18 cellular contexts compared by ENCODE assay signal in the genomic region with DNA sequence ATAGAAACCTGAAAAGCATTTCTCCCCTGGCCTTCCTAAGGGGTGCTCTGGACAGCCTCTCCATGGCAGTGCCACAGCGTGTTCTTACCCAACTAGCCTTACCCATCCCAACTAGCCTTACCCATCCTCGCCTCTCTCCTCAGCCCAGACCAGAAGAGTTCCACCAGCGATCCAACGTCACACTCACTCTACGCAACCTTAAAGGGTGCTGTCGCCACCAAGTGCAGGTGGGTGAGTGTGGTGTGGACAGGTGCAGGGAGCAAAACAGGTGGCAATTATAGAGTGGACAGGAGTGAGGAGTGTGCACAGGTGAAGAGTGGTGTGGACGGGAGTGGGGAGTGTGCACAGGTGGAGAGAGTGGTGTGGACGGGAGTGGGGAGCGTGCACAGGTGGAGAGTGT.
"Had no signal": no experiment of that assay in that cellular context is flagged by ENCODE, and none has a peak within 500 bp of the region (broad histone marks: within the 10 kb centered on the region; RNA-seq: fewer than 3 reads in every experiment).

No MANE protein-coding gene starts in this region.

- DNase-seq: activated CD4-positive, alpha-beta T cell treated with anti-CD3 and anti-CD28 coated beads for 1 hour; activated CD4-positive, alpha-beta T cell treated with anti-CD3 and anti-CD28 coated beads, Interleukin-2, amount 50 U/mL, for 1 hour; activated naive CD8-positive, alpha-beta T cell treated with anti-CD3 and anti-CD28 coated beads for 36 hours; activated T-cell treated with anti-CD3 and anti-CD28 coated beads, Interleukin-2, amount 50 U/mL, for 1 hour; cerebellar nuclear complex; endodermal cell; heart right ventricle; left colon; nephron progenitor cell; stimulated activated CD4-positive, alpha-beta T cell treated with anti-CD3 and anti-CD28 coated beads, Interleukin-1b, Interleukin-23, amount 100 ng/mL, for 48 hours; stimulated activated naive CD8-positive, alpha-beta T cell treated with anti-CD3 and anti-CD28 coated beads, Interleukin-15, amount 100 ng/mL, for 72 hours; SW 1271; WERI-Rb-1 had no signal

- H3K4me3 ChIP-seq: breast epithelium, coronary artery, heart right ventricle, prostate gland, tibial artery had no signal

- H3K9me3 Mint-ChIP-seq: activated naive CD8-positive, alpha-beta T cell treated with anti-CD3 and anti-CD28 coated beads for 36 hours; endodermal cell; memory B cell; nephron progenitor cell; stimulated activated naive CD8-positive, alpha-beta T cell treated with anti-CD3 and anti-CD28 coated beads, Interleukin-15, amount 100 ng/mL, for 72 hours had no signal

- H3K4me1 Mint-ChIP-seq: endodermal cell had no signal

- H3K4me3 Mint-ChIP-seq: activated naive CD8-positive, alpha-beta T cell treated with anti-CD3 and anti-CD28 coated beads for 36 hours; endodermal cell; memory B cell; nephron progenitor cell; stimulated activated naive CD8-positive, alpha-beta T cell treated with anti-CD3 and anti-CD28 coated beads, Interleukin-15, amount 100 ng/mL, for 72 hours had no signal

- H3K27ac ChIP-seq: breast epithelium, coronary artery, heart right ventricle, prostate gland, tibial artery, WERI-Rb-1 had no signal

- H3K9me3 ChIP-seq: breast epithelium, heart right ventricle, prostate gland, tibial artery had no signal

- ATAC-seq: heart right ventricle; left colon; stimulated activated naive CD8-positive, alpha-beta T cell treated with anti-CD3 and anti-CD28 coated beads, Interleukin-15, amount 100 ng/mL, for 72 hours had no signal

- H3K27me3 ChIP-seq: breast epithelium, heart right ventricle, tibial artery had no signal

- H3K27ac Mint-ChIP-seq: activated naive CD8-positive, alpha-beta T cell treated with anti-CD3 and anti-CD28 coated beads for 36 hours; endodermal cell; memory B cell; nephron progenitor cell; stimulated activated naive CD8-positive, alpha-beta T cell treated with anti-CD3 and anti-CD28 coated beads, Interleukin-15, amount 100 ng/mL, for 72 hours had no signal

- H3K27me3 Mint-ChIP-seq: activated naive CD8-positive, alpha-beta T cell treated with anti-CD3 and anti-CD28 coated beads for 36 hours; memory B cell; stimulated activated naive CD8-positive, alpha-beta T cell treated with anti-CD3 and anti-CD28 coated beads, Interleukin-15, amount 100 ng/mL, for 72 hours had no signal
